Comparison of ENCODE assay signal across 1 cellular context in genomic region chr11:67468509-67468834, GRCh38.
TF ChIP-seq lines count a peak whose summit lies in the region.

No MANE protein-coding gene starts in this region.

TF ChIP-seq in endothelial cell of umbilical vein, 7 proteins besides CTCF, POLR2A, EP300 and RAD21:
- TF ChIP-seq GATA2 (IDR thresholded peaks at IDR 0.05; ENCODE audit: insufficient read depth, insufficient read length, low read depth, low read length): no peak
- no peak for TF ChIP-seq MAX (IDR thresholded peaks at IDR 0.05; ENCODE audit: insufficient read depth, insufficient read length)
- TF ChIP-seq EZH2 (IDR thresholded peaks at IDR 0.05; ENCODE audit: borderline replicate concordance, low read depth, low read length, severe bottlenecking): no peak
- TF ChIP-seq FOS (IDR thresholded peaks at IDR 0.05; ENCODE audit: borderline replicate concordance, insufficient read depth, low read length): no peak
- TF ChIP-seq POLR2AphosphoS5 (IDR thresholded peaks at IDR 0.05; ENCODE audit: insufficient read depth, low read depth, low read length): no peak
- TF ChIP-seq MYC (IDR thresholded peaks at IDR 0.05; ENCODE audit: low read depth, low read length): no peak
- no peak for TF ChIP-seq JUN (IDR thresholded peaks at IDR 0.05; ENCODE audit: borderline replicate concordance, insufficient read depth, insufficient read length, low read depth)
